8 cellular contexts compared by ENCODE assay signal in the genomic region with DNA sequence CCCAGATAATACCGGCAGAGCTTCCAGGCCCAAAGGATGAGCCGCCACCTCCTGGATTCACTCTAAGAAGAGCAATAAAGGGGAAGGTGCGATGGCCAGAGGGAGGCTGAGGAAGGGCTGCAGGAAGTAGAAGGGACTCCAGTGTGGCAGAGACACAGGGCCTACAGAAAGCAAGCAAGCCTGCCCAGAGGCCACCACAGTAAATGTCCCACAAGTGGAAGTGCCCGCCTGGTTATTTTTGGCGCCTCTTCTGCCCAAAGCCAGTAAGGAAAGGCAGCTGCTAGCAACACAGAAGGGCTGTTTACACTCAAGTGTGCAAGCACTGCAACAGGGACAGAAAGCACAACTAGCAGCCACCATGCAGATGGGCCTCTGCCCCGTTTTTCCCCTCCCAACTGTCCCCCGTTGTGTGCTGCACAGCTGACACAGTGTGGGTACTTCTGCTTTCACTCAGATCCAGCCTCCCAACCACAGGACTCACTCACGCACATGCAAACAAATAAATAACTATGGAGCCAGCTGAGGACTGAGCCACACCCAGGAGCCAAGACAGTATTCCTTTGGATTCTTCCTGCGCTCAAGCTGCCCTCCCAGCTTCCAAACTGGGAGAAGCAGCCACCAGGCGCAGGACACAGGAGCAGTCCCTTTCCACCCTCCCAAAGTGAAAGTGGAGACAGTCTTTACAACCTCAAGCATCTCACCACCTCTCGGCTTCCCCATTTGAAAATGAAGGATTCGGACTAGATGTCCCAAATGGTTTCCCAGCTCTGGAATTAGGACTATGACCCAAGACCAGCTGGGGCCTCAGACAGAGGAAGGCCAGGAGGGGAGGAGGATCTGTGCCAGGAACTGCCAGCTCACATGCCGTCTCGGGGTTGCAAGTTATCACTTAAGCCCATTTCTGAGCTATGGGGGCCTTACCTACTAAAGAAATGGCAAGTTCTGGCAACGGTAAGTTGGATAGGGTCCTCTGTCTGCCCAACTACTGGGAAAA. TPM values are rescaled to one million over a fixed set of nuclear protein-coding genes. Genes with fewer than 3 reads are reported as not detected.
DNase-seq lines count a peak whose midpoint lies in the region; ATAC-seq and TF ChIP-seq lines count a peak whose summit lies in the region.

No MANE protein-coding gene starts in this region.

- H3K27ac ChIP-seq in VCaP: peak overlapping the region; percentile 97
- H3K27ac ChIP-seq in esophagus (ENCODE audit: low read depth in 2 of 2, low read length in 1 of 2): peak overlapping the region; percentile 95 to 98
- H3K27ac ChIP-seq in neutrophil: peak overlapping the region; percentile 86

- peak; percentile 12 for TF ChIP-seq POLR2A in GM18526 (IDR thresholded peaks at IDR 0.05; ENCODE audit: extremely low read depth, insufficient read length)

- 25 to 31% methylated on average over 15 of the region's 15 CpGs for WGBS in esophagus, 2 donors

- no peaks in the 10 kb centered on the region for H3K9me3 ChIP-seq in esophagus (ENCODE audit: control insufficient read depth in 2 of 2, insufficient read depth in 1 of 2, low read depth in 1 of 2, low read length in 1 of 2)
- H3K9me3 ChIP-seq in neutrophil: no peaks in the 10 kb centered on the region

- ATAC-seq in HG03196 (IDR thresholded peaks at IDR 0.05; ENCODE audit: unreplicated experiment) (peak; percentile 30), GM18519 (IDR thresholded peaks at IDR 0.05; ENCODE audit: low FRiP score, unreplicated experiment) (no peak)

- H3K4me3 ChIP-seq in AG09309 (ENCODE audit: control insufficient read depth, low read depth, low read length) (peak overlapping the region; percentile 9), esophagus (ENCODE audit: low read depth in 1 of 2, low read length in 2 of 2) (peak overlapping the region in 1 of 2 donors; percentile 8), neutrophil (ENCODE audit: low read depth in 1 of 2, low read length in 1 of 2) (peak overlapping the region; percentile 47 to 50)

- TF ChIP-seq CTCF in AG09309 (IDR thresholded peaks at IDR 0.05; ENCODE audit: control insufficient read depth, insufficient read depth, low read depth, low read length, missing control alignments): no peak
- no peak for TF ChIP-seq CTCF in VCaP (conservative IDR thresholded peaks at IDR 0.05)
- no peak for TF ChIP-seq CTCF in neutrophil (IDR thresholded peaks at IDR 0.05)

- DNase-seq in AG09309 (ENCODE audit: low read depth): no peak
- no peak for DNase-seq in DMS153 treated with DMSO at 0.1 percent for 48 hours (lab: John Stamatoyannopoulos, UW; ENCODE audit: unreplicated experiment)

- peaks cover 35 to 64% of the 10 kb centered on the region in 2 donors for H3K4me1 ChIP-seq in esophagus (ENCODE audit: control insufficient read depth in 2 of 2, insufficient read depth in 2 of 2, low read length in 1 of 2)
- H3K4me1 ChIP-seq in neutrophil (ENCODE audit: control insufficient read depth in 1 of 2, insufficient read depth in 1 of 2, low read depth in 1 of 2, low read length in 1 of 2): peaks cover 92 to 96% of the 10 kb centered on the region in 2 experiments

- no peaks in the 10 kb centered on the region for H3K36me3 ChIP-seq in esophagus (ENCODE audit: control insufficient read depth in 2 of 2, insufficient read depth in 2 of 2, low read length in 1 of 2)
- no peaks in the 10 kb centered on the region for H3K36me3 ChIP-seq in neutrophil

- H3K27me3 ChIP-seq in esophagus (ENCODE audit: control insufficient read depth in 1 of 2, insufficient read depth in 2 of 2, low read length in 2 of 2) (no peaks in the 10 kb centered on the region), neutrophil (no peaks in the 10 kb centered on the region)

RNA-seq across cellular contexts. Expression of gene PNMA1, which starts 40.0 kb away (rescaled TPM):
- 10 to 100 TPM; 12.7 to 13.2 TPM for polyA plus RNA-seq in esophagus
